In the genomic region with DNA sequence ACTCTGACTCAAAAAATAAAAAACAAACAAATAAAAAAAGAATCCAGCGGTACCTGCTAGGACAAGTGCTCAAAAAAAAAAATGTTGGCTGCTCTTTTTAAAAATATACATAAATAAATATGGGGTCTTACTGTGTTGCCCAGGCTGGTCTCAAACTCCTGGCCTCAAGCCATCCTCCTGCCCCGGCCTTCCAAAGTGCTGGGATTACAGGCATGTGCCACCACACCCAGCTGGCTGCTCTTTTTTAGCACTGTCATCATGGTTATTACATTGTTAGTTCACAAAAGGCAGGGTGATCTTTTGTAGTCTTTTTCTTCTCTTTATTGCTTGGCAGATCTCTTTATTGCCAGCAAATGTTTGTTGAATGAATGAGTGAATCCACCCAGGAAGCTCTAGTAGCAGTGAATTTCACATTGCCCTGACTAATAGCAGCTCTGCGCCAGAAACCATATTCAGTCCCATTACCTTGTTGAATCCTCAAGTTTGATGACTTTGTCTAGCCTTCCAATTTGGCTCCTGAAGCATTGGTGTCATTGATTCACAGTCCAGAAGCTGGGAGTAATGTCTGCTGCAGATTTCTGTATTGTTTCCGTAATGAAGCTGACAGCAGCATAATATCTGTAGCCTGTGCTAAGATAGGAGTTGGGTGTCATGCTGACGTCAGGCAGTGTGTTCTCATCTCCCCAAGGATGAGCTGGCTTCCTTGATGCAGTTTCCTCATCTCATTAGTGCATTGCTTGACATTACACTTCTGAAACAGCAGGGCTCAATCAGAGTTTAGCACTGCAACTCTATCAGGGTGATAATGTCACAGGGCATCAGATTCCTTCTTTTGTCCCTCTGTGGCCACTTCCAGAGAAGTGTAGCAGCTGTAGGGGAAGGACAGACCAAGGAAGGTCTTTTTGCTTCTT, we compare ENCODE assay signal across 8 cellular contexts.
DNase-seq lines count a peak whose midpoint lies in the region; ATAC-seq and TF ChIP-seq lines count a peak whose summit lies in the region.
"Had no signal": no experiment of that assay in that cellular context is flagged by ENCODE, and none has a peak within 500 bp of the region (broad histone marks: within the 10 kb centered on the region; RNA-seq: fewer than 3 reads in every experiment).

No MANE protein-coding gene starts in this region.

- no peak overlapping the region for H3K4me3 ChIP-seq in HL-60 (replicated peaks; ENCODE audit: insufficient read depth, low read length)
- no peak overlapping the region for H3K4me3 ChIP-seq in heart right ventricle
- no peak overlapping the region for H3K4me3 ChIP-seq in spleen

- H3K9me3 ChIP-seq in heart right ventricle (no peaks in the 10 kb centered on the region), spleen (no peaks in the 10 kb centered on the region)

- H3K36me3 ChIP-seq in heart right ventricle (no peaks in the 10 kb centered on the region), spleen (no peaks in the 10 kb centered on the region)

- intact Hi-C loops in heart right ventricle (cut with DNase I) (no loop called here), spleen (cut with DNase I; ENCODE audit: low total_unique reads) (no loop called here)

- DNase-seq in HL-60 (ENCODE audit: low read depth in 1 of 2, low spot score in 1 of 2), result peak; percentile 21 to 33
- peak; percentile 22 for DNase-seq in SK-MEL-5 (ENCODE audit: low read depth, low spot score)
- DNase-seq in heart right ventricle, result peak in 1 of 2 donors; percentile 41
- no peak for DNase-seq in spleen
- DNase-seq in SHP77 treated with DMSO at 0.1 percent for 48 hours (lab: John Stamatoyannopoulos, UW), result no peak
- DNase-seq in stimulated activated naive CD8-positive, alpha-beta T cell treated with anti-CD3 and anti-CD28 coated beads, Interleukin-15, Interleukin-2, amounts not matched to agents 100 U/mL and 50 U/mL, for 24 hours, result no peak
- DNase-seq: H9 had no signal

- peak in 7 of 8 donors; percentile 39 to 90 (median 65) for ATAC-seq in heart right ventricle
- no peak for ATAC-seq in GM19035 (IDR thresholded peaks at IDR 0.05; ENCODE audit: unreplicated experiment)
- ATAC-seq in stimulated activated naive CD8-positive, alpha-beta T cell treated with anti-CD3 and anti-CD28 coated beads, Interleukin-15, Interleukin-2, amounts not matched to agents 100 U/mL and 50 U/mL, for 24 hours, result no peak

- H3K4me1 ChIP-seq in heart right ventricle, result peaks cover 0 to 33% (median 13%) of the 10 kb centered on the region in 9 donors
- H3K4me1 ChIP-seq in spleen, result peaks cover 0 to 49% (median 32%) of the 10 kb centered on the region in 6 donors

- peaks cover 6% of the 10 kb centered on the region for H3K27me3 ChIP-seq in HL-60 (ENCODE audit: insufficient read depth, poor library complexity, severe bottlenecking)
- peaks cover 0 to 47% (median 40%) of the 10 kb centered on the region in 7 donors for H3K27me3 ChIP-seq in heart right ventricle
- peaks cover 0 to 26% (median 6%) of the 10 kb centered on the region in 7 donors for H3K27me3 ChIP-seq in spleen (replicated peaks in 1 of 7)

- H3K27ac ChIP-seq in HL-60 (replicated peaks) (no peak overlapping the region), heart right ventricle (peak overlapping the region in 2 of 10 donors; percentile 4 to 68), spleen (peak overlapping the region in 6 of 8 donors; percentile 7 to 74 (median 49))

- TF ChIP-seq CTCF in HL-60 (IDR thresholded peaks at IDR 0.05; ENCODE audit: insufficient read depth, low read length), result no peak
- peak in 1 of 9 donors; percentile 26 for TF ChIP-seq CTCF in heart right ventricle (IDR thresholded peaks at IDR 0.05)
- TF ChIP-seq CTCF in spleen (IDR thresholded peaks at IDR 0.05 in 8 of 11, conservative IDR thresholded peaks at IDR 0.05 in 3 of 11), result peak in 8 of 11 experiments; percentile 11 to 57 (median 25)

- 52 to 54% methylated on average over 5 of the region's 5 CpGs for WGBS in heart right ventricle, 2 donors
- WGBS in spleen, 5 donors, result 57 to 75% (median 66%) methylated on average over 5 of the region's 5 CpGs

- in situ Hi-C loops in SK-MEL-5 (cut with HindIII; ENCODE audit: low pct_unique_long_range_greater_than_20kb, low sequenced_read_pairs), result no loop called here

- TF ChIP-seq POLR2A in spleen (IDR thresholded peaks at IDR 0.05), result no peak

Comparison
In these comparisons a context has a peak if more than half of its experiments do, and no peak if none do; other contexts are left out.
1. DNase-seq: peak in HL-60 (2 of 2) and SK-MEL-5 (single experiment); none in spleen (single experiment), SHP77 treated with DMSO at 0.1 percent for 48 hours (single experiment) and stimulated activated naive CD8-positive, alpha-beta T cell treated with anti-CD3 and anti-CD28 coated beads, Interleukin-15, Interleukin-2, amounts not matched to agents 100 U/mL and 50 U/mL, for 24 hours (single experiment).
2. ATAC-seq: peak in heart right ventricle (7 of 8); none in GM19035 (single experiment) and stimulated activated naive CD8-positive, alpha-beta T cell treated with anti-CD3 and anti-CD28 coated beads, Interleukin-15, Interleukin-2, amounts not matched to agents 100 U/mL and 50 U/mL, for 24 hours (single experiment).